Comparison of ENCODE assay signal across 19 cellular contexts in the genomic region with DNA sequence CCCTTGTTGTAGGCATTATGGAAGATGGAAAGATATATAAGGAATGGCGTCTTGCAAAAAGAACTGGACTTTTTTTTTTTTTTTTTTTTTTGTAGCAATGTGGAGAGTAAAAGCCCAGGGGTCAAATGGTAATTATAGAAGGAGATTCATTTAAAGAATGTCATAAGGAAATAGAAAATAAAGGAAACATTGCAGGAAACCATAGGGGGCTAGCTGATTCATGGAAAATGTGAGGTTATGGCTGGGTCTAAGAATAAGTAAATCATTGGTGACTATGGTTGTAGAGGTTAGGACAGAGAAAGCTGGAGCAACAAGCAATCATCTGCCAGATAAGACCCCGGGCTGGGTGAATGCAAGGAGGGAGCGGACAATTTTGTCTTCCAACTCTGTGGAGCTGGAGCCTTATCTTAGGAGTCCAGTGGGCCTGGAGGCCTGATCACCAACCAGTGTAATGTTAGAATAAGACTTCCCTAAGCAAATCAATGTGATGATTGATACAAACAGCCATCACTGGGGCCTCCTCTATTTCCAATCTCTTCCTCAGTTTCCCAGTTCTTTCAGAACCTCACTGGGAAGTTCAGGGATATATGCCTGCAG.
"Had no signal": no experiment of that assay in that cellular context is flagged by ENCODE, and none has a peak within 500 bp of the region (broad histone marks: within the 10 kb centered on the region; RNA-seq: fewer than 3 reads in every experiment).

No MANE protein-coding gene starts in this region.

- H3K36me3 ChIP-seq: SJSA1 had no signal

- H3K4me2 ChIP-seq: SK-N-SH had no signal

- DNase-seq: Kasumi-1, KG1, MM.1S, NCI-H1092 treated with DMSO at 0.1 percent for 48 hours, NCI-H1436, NCI-H187, NCI-H2029, NCI-H2081 treated with DMSO at 0.1 percent for 48 hours, NCI-H2171, NCI-H226, NCI-H510A, NCI-H524 treated with DMSO at 0.1 percent for 48 hours, NCI-H774, Right ventricle myocardium superior, RPMI8226, SIG-M5, SK-N-SH had no signal

- H3K4me3 ChIP-seq: SJSA1 had no signal

- H3K27me3 ChIP-seq: SJSA1 had no signal

- H3K9ac ChIP-seq: SK-N-SH had no signal

- H3K9me2 ChIP-seq: SK-N-SH had no signal

- H3K9me3 ChIP-seq: SJSA1, SK-N-SH had no signal

- H3K27ac ChIP-seq: HL-60, SJSA1 had no signal
